31 cellular contexts compared by ENCODE assay signal in the genomic region with DNA sequence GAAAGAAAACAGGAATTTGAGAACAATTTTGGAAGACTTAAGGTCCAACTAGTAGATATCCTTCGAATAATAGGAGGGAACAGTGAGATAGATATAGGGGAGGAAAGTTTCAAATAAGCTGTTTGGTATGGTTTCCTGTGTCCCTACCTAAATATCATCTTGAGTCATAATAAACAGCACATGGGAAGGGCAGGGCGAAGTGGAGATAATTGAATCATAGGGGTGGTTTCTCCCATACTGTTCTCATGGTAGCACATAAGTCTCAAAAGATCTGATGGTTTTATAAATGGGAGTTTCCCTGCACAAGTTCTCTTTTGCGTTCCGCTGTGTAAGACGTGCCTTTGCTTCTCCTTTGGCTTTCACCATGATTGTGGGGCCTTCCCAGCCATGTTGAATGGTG. TPM values are rescaled to one million over a fixed set of nuclear protein-coding genes. Genes with fewer than 3 reads are reported as not detected.
"Had no signal": no experiment of that assay in that cellular context is flagged by ENCODE, and none has a peak within 500 bp of the region (broad histone marks: within the 10 kb centered on the region; RNA-seq: fewer than 3 reads in every experiment).

No MANE protein-coding gene starts in this region.

- H3K27ac Mint-ChIP-seq: activated CD4-positive, alpha-beta memory T cell treated with anti-CD3 and anti-CD28 coated beads for 36 hours; activated CD8-positive, alpha-beta memory T cell treated with anti-CD3 and anti-CD28 coated beads, Interleukin-2, amount 10 ng/mL, durations not matched to agents 7 days and 5 days; activated CD8-positive, alpha-beta T cell treated with anti-CD3 and anti-CD28 coated beads, Interleukin-2, amount 10 ng/mL, durations not matched to agents 7 days and 5 days; activated naive CD4-positive, alpha-beta T cell treated with anti-CD3 and anti-CD28 coated beads, Interleukin-2, amount 50 U/mL, for 24 hours; activated naive CD8-positive, alpha-beta T cell treated with anti-CD3 and anti-CD28 coated beads, Interleukin-2, amount 10 ng/mL, durations not matched to agents 7 days and 5 days; activated T-helper 1 cell treated with anti-CD3 and anti-CD28 coated beads, Interleukin-12 subunit alpha, Interleukin-12 subunit beta, Interleukin-2, Interleukin-4 antibody, amounts not matched to agents 30 ng/mL and 10 ng/mL and 1 ng/mL, durations not matched to agents 14 hours and 24 hours and 36 hours; dendritic cell treated with granulocyte-macrophage colony-stimulating factor and Interleukin-4, amounts not matched to agents 40 ng/mL and 50 ng/mL, for 4 days; endodermal cell had no signal

- H3K4me3 Mint-ChIP-seq: activated CD4-positive, alpha-beta memory T cell treated with anti-CD3 and anti-CD28 coated beads for 36 hours; activated CD8-positive, alpha-beta memory T cell treated with anti-CD3 and anti-CD28 coated beads, Interleukin-2, amount 10 ng/mL, durations not matched to agents 7 days and 5 days; activated CD8-positive, alpha-beta T cell treated with anti-CD3 and anti-CD28 coated beads, Interleukin-2, amount 10 ng/mL, durations not matched to agents 7 days and 5 days; activated naive CD4-positive, alpha-beta T cell treated with anti-CD3 and anti-CD28 coated beads, Interleukin-2, amount 50 U/mL, for 24 hours; activated naive CD8-positive, alpha-beta T cell treated with anti-CD3 and anti-CD28 coated beads, Interleukin-2, amount 10 ng/mL, durations not matched to agents 7 days and 5 days; activated T-helper 1 cell treated with anti-CD3 and anti-CD28 coated beads, Interleukin-12 subunit alpha, Interleukin-12 subunit beta, Interleukin-2, Interleukin-4 antibody, amounts not matched to agents 30 ng/mL and 10 ng/mL and 1 ng/mL, durations not matched to agents 14 hours and 24 hours and 36 hours; dendritic cell treated with granulocyte-macrophage colony-stimulating factor and Interleukin-4, amounts not matched to agents 40 ng/mL and 50 ng/mL, for 4 days; endodermal cell had no signal

- ATAC-seq: activated CD8-positive, alpha-beta memory T cell treated with anti-CD3 and anti-CD28 coated beads, Interleukin-2, amount 10 ng/mL, durations not matched to agents 7 days and 5 days; activated CD8-positive, alpha-beta T cell treated with anti-CD3 and anti-CD28 coated beads, Interleukin-2, amount 10 ng/mL, durations not matched to agents 7 days and 5 days; gastroesophageal sphincter; SK-N-SH treated with all-trans-retinoic acid at 6 μM for 48 hours had no signal

- H3K9me3 ChIP-seq: esophagus muscularis mucosa, gastroesophageal sphincter had no signal

- H3K36me3 Mint-ChIP-seq: activated CD8-positive, alpha-beta memory T cell treated with anti-CD3 and anti-CD28 coated beads, Interleukin-2, amount 10 ng/mL, durations not matched to agents 7 days and 5 days; activated naive CD4-positive, alpha-beta T cell treated with anti-CD3 and anti-CD28 coated beads, Interleukin-2, amount 50 U/mL, for 24 hours; activated naive CD8-positive, alpha-beta T cell treated with anti-CD3 and anti-CD28 coated beads, Interleukin-2, amount 10 ng/mL, durations not matched to agents 7 days and 5 days had no signal

- H3K27me3 Mint-ChIP-seq: activated CD8-positive, alpha-beta memory T cell treated with anti-CD3 and anti-CD28 coated beads, Interleukin-2, amount 10 ng/mL, durations not matched to agents 7 days and 5 days had no signal

- H3K36me3 ChIP-seq: brain microvascular endothelial cell, esophagus muscularis mucosa, gastroesophageal sphincter had no signal

- H3K27ac ChIP-seq: brain microvascular endothelial cell, dorsolateral prefrontal cortex, esophagus muscularis mucosa, gastroesophageal sphincter had no signal

- H3K9me3 Mint-ChIP-seq: activated CD4-positive, alpha-beta memory T cell treated with anti-CD3 and anti-CD28 coated beads for 36 hours; activated naive CD4-positive, alpha-beta T cell treated with anti-CD3 and anti-CD28 coated beads, Interleukin-2, amount 50 U/mL, for 24 hours; activated naive CD8-positive, alpha-beta T cell treated with anti-CD3 and anti-CD28 coated beads, Interleukin-2, amount 10 ng/mL, durations not matched to agents 7 days and 5 days; activated T-helper 1 cell treated with anti-CD3 and anti-CD28 coated beads, Interleukin-12 subunit alpha, Interleukin-12 subunit beta, Interleukin-2, Interleukin-4 antibody, amounts not matched to agents 30 ng/mL and 10 ng/mL and 1 ng/mL, durations not matched to agents 14 hours and 24 hours and 36 hours; dendritic cell treated with granulocyte-macrophage colony-stimulating factor and Interleukin-4, amounts not matched to agents 40 ng/mL and 50 ng/mL, for 4 days; endodermal cell had no signal

- H3K4me1 Mint-ChIP-seq: activated CD8-positive, alpha-beta memory T cell treated with anti-CD3 and anti-CD28 coated beads, Interleukin-2, amount 10 ng/mL, durations not matched to agents 7 days and 5 days; activated naive CD4-positive, alpha-beta T cell treated with anti-CD3 and anti-CD28 coated beads, Interleukin-2, amount 50 U/mL, for 24 hours; activated naive CD8-positive, alpha-beta T cell treated with anti-CD3 and anti-CD28 coated beads, Interleukin-2, amount 10 ng/mL, durations not matched to agents 7 days and 5 days; endodermal cell had no signal

- DNase-seq: activated CD4-positive, alpha-beta memory T cell treated with anti-CD3 and anti-CD28 coated beads for 36 hours; activated CD4-positive, alpha-beta T cell treated with anti-CD3 and anti-CD28 coated beads for 1 hour; activated CD4-positive, alpha-beta T cell treated with anti-CD3 and anti-CD28 coated beads for 48 hours; activated CD8-positive, alpha-beta memory T cell treated with anti-CD3 and anti-CD28 coated beads, Interleukin-2, amount 10 ng/mL, durations not matched to agents 7 days and 5 days; activated CD8-positive, alpha-beta memory T cell treated with anti-CD3 and anti-CD28 coated beads, Interleukin-2, amount 50 U/mL, for 4 hours; activated CD8-positive, alpha-beta T cell treated with anti-CD3 and anti-CD28 coated beads, Interleukin-2, amount 10 ng/mL, durations not matched to agents 7 days and 5 days; activated gamma-delta T cell; activated naive CD4-positive, alpha-beta T cell; activated naive CD8-positive, alpha-beta T cell treated with anti-CD3 and anti-CD28 coated beads, Interleukin-2, amount 10 ng/mL, durations not matched to agents 7 days and 5 days; activated T-cell treated with anti-CD3 and anti-CD28 coated beads, Interleukin-2, amount 50 U/mL, for 1 hour; activated T-cell treated with anti-CD3 and anti-CD28 coated beads, Interleukin-2, amount 50 U/mL, for 48 hours; amniotic stem cell; anterior cingulate cortex; brain microvascular endothelial cell; caudate nucleus; dorsolateral prefrontal cortex; effector memory CD4-positive, alpha-beta T cell; endodermal cell; erythroblast; foreskin melanocyte; T-helper 2 cell had no signal

- FAIRE-seq: astrocyte, colon had no signal

- H3K4me3 ChIP-seq: dorsolateral prefrontal cortex, esophagus muscularis mucosa, gastroesophageal sphincter had no signal

- H3K4me1 ChIP-seq: esophagus muscularis mucosa, gastroesophageal sphincter had no signal

- H3K27me3 ChIP-seq: brain microvascular endothelial cell, dorsolateral prefrontal cortex, esophagus muscularis mucosa, gastroesophageal sphincter had no signal

RNA-seq across cellular contexts. Expression of gene ENPP5, which starts 39.5 kb away (rescaled TPM):
- total RNA-seq: activated CD8-positive, alpha-beta T cell treated with anti-CD3 and anti-CD28 coated beads, Interleukin-2, amount 10 ng/mL, durations not matched to agents 7 days and 5 days; activated T-helper 1 cell treated with anti-CD3 and anti-CD28 coated beads, Interleukin-12 subunit alpha, Interleukin-12 subunit beta, Interleukin-2, Interleukin-4 antibody, amounts not matched to agents 30 ng/mL and 10 ng/mL and 1 ng/mL, durations not matched to agents 14 hours and 24 hours and 36 hours; glomerular endothelial cell; T-helper 1 cell treated with Interleukin-12 subunit alpha and Interleukin-12 subunit beta and Interleukin-4 antibody, amounts not matched to agents 30 ng/mL and 1 ng/mL, for 36 hours had no signal
